19 cellular contexts compared by ENCODE assay signal in the genomic region with DNA sequence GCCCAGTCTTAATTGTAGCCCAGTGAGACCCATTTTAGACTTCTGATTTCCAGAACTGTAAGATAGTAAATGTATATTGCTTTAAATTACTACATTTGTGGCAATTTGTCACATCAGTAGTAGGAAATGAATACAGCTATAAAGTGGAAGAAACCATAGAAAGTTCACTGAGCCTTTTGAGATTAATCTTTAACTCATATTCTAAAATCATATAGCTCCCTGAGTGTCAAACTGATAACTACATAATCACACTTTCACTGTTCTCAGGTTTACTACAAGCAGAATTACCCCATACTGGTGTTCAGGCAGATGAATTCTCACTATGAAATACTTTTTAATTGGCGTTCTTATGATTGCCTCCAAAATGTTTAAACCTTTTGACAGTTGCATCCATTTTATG. TPM values are rescaled to one million over a fixed set of nuclear protein-coding genes. Genes with fewer than 3 reads are reported as not detected.
DNase-seq lines count a peak whose midpoint lies in the region; ATAC-seq and TF ChIP-seq lines count a peak whose summit lies in the region.
"Had no signal": no experiment of that assay in that cellular context is flagged by ENCODE, and none has a peak within 500 bp of the region (broad histone marks: within the 10 kb centered on the region; RNA-seq: fewer than 3 reads in every experiment).

No MANE protein-coding gene starts in this region.

- CTCF ChIA-PET in activated CD8-positive, alpha-beta memory T cell treated with anti-CD3 and anti-CD28 coated beads, Interleukin-2, amount 10 ng/mL, durations not matched to agents 7 days and 5 days (lab: Charles Lee) = no interaction called here

- H3K36me3 ChIP-seq in OCI-LY3 (replicated peaks; ENCODE audit: low read depth, low read length) (no peaks in the 10 kb centered on the region), colonic mucosa (no peaks in the 10 kb centered on the region), mucosa of descending colon (ENCODE audit: low read depth) (no peaks in the 10 kb centered on the region)
- H3K36me3 ChIP-seq: BLaER1 treated with 17β-estradiol and CSF1 and Interleukin-3, amounts not matched to agents 10 nM and 100 nM had no signal

- no peaks in the 10 kb centered on the region for H3K79me2 ChIP-seq in OCI-LY3 (ENCODE audit: low read length)

- H3K4me2 ChIP-seq in OCI-LY3 (ENCODE audit: low read length) = peak overlapping the region; percentile 65
- H3K4me2 ChIP-seq: A549; BLaER1 treated with 17β-estradiol and CSF1 and Interleukin-3, amounts not matched to agents 10 nM and 100 nM had no signal

- H3K36me3 Mint-ChIP-seq in activated CD8-positive, alpha-beta memory T cell treated with anti-CD3 and anti-CD28 coated beads, Interleukin-2, amount 10 ng/mL, durations not matched to agents 7 days and 5 days = no peaks in the 10 kb centered on the region
- H3K36me3 Mint-ChIP-seq: CD8-positive, alpha-beta T cell had no signal

- H3K4me3 Mint-ChIP-seq in activated CD8-positive, alpha-beta memory T cell treated with anti-CD3 and anti-CD28 coated beads, Interleukin-2, amount 10 ng/mL, durations not matched to agents 7 days and 5 days = no peak overlapping the region
- H3K4me3 Mint-ChIP-seq: B cell; CD4-positive, alpha-beta T cell; CD8-positive, alpha-beta T cell had no signal

- no peaks in the 10 kb centered on the region for H3K4me1 Mint-ChIP-seq in activated CD8-positive, alpha-beta memory T cell treated with anti-CD3 and anti-CD28 coated beads, Interleukin-2, amount 10 ng/mL, durations not matched to agents 7 days and 5 days
- H3K4me1 Mint-ChIP-seq: B cell had no signal

- peak; percentile 85 for ATAC-seq in mucosa of descending colon
- no peak for ATAC-seq in activated CD8-positive, alpha-beta memory T cell treated with anti-CD3 and anti-CD28 coated beads, Interleukin-2, amount 10 ng/mL, durations not matched to agents 7 days and 5 days
- ATAC-seq: A549; CD8-positive, alpha-beta T cell had no signal

- peaks cover 22% of the 10 kb centered on the region for H3K4me1 ChIP-seq in OCI-LY3 (ENCODE audit: low read length)
- H3K4me1 ChIP-seq in colonic mucosa = no peaks in the 10 kb centered on the region
- no peaks in the 10 kb centered on the region for H3K4me1 ChIP-seq in mucosa of descending colon (ENCODE audit: low read depth)
- H3K4me1 ChIP-seq: A549; BLaER1 treated with 17β-estradiol and CSF1 and Interleukin-3, amounts not matched to agents 10 nM and 100 nM; Caco-2 had no signal

- H3K9ac ChIP-seq in OCI-LY3 (ENCODE audit: low read length) (no peak overlapping the region), colonic mucosa (ENCODE audit: low read depth in 2 of 2, low read length in 2 of 2) (no peak overlapping the region)
- H3K9ac ChIP-seq: BLaER1 treated with 17β-estradiol and CSF1 and Interleukin-3, amounts not matched to agents 10 nM and 100 nM had no signal

- H3K9me3 ChIP-seq in OCI-LY3 (ENCODE audit: insufficient read depth, low read length) (no peaks in the 10 kb centered on the region), colonic mucosa (no peaks in the 10 kb centered on the region), mucosa of descending colon (no peaks in the 10 kb centered on the region)
- H3K9me3 ChIP-seq: A549, Caco-2 had no signal

- H3K27ac ChIP-seq in OCI-LY3 (ENCODE audit: low read length) = no peak overlapping the region
- H3K27ac ChIP-seq in colonic mucosa = peak overlapping the region; percentile 12
- H3K27ac ChIP-seq: 22Rv1; A549; BLaER1 treated with 17β-estradiol and CSF1 and Interleukin-3, amounts not matched to agents 10 nM and 100 nM; C4-2B had no signal

- H3K4me3 ChIP-seq in OCI-LY3 (ENCODE audit: low read length) (peak overlapping the region; percentile 41), colonic mucosa (no peak overlapping the region), mucosa of descending colon (no peak overlapping the region)
- H3K4me3 ChIP-seq: A549; BLaER1 treated with 17β-estradiol and CSF1 and Interleukin-3, amounts not matched to agents 10 nM and 100 nM had no signal

- H3K27me3 ChIP-seq in OCI-LY3 (ENCODE audit: low read depth, low read length) = 0 out of 2 replicates have a peak, but pooled peaks cover 4% of the 10 kb centered on the region
- H3K27me3 ChIP-seq in colonic mucosa = no peaks in the 10 kb centered on the region
- H3K27me3 ChIP-seq: BLaER1 treated with 17β-estradiol and CSF1 and Interleukin-3, amounts not matched to agents 10 nM and 100 nM had no signal

- peaks cover 5% of the 10 kb centered on the region for H3K9me3 Mint-ChIP-seq in activated CD8-positive, alpha-beta memory T cell treated with anti-CD3 and anti-CD28 coated beads, Interleukin-2, amount 10 ng/mL, durations not matched to agents 7 days and 5 days (ENCODE audit: low read depth)

- H2AFZ ChIP-seq in OCI-LY3 (ENCODE audit: low read depth, low read length) = no peak overlapping the region

- no peak for TF ChIP-seq CTCF in OCI-LY3 (IDR thresholded peaks at IDR 0.05; ENCODE audit: low read depth, low read length)
- TF ChIP-seq CTCF in colonic mucosa (IDR thresholded peaks at IDR 0.05) = no peak
- no peak for TF ChIP-seq CTCF in mucosa of descending colon (IDR thresholded peaks at IDR 0.05)

- no peak overlapping the region for H3K27ac Mint-ChIP-seq in activated CD8-positive, alpha-beta memory T cell treated with anti-CD3 and anti-CD28 coated beads, Interleukin-2, amount 10 ng/mL, durations not matched to agents 7 days and 5 days
- H3K27ac Mint-ChIP-seq: B cell; CD4-positive, alpha-beta T cell; CD8-positive, alpha-beta T cell had no signal

- intact Hi-C loops in colonic mucosa (cut with DNase I) (no loop called here), mucosa of descending colon (cut with DNase I, micrococcal nuclease) (no loop called here)

- H4K20me1 ChIP-seq in OCI-LY3 (ENCODE audit: insufficient read depth, low read length) = no peaks in the 10 kb centered on the region
- H4K20me1 ChIP-seq: BLaER1 treated with 17β-estradiol and CSF1 and Interleukin-3, amounts not matched to agents 10 nM and 100 nM had no signal

- H3K27me3 Mint-ChIP-seq in activated CD8-positive, alpha-beta memory T cell treated with anti-CD3 and anti-CD28 coated beads, Interleukin-2, amount 10 ng/mL, durations not matched to agents 7 days and 5 days = no peaks in the 10 kb centered on the region
- H3K27me3 Mint-ChIP-seq: B cell; CD4-positive, alpha-beta T cell had no signal

- DNase-seq in colonic mucosa (no peak), mucosa of descending colon (no peak), germinal center (ENCODE audit: low spot score) (no peak), NCI-H446 treated with DMSO at 0.1 percent for 48 hours (lab: John Stamatoyannopoulos, UW) (no peak)
- DNase-seq in activated CD8-positive, alpha-beta memory T cell treated with anti-CD3 and anti-CD28 coated beads, Interleukin-2, amount 10 ng/mL, durations not matched to agents 7 days and 5 days = no peak
- DNase-seq: AML-193; Caco-2; Calu3; CD4-positive, alpha-beta T cell; CD8-positive, alpha-beta T cell; DMS79 treated with DMSO at 0.1 percent for 48 hours; GF-D8 had no signal

RNA-seq across cellular contexts. Expression of gene CNTN4, which starts 42.8 kb away (rescaled TPM):
- 10 to 100 TPM in 1 of 2 donors, 1 to 10 TPM in 1; 8.2 to 19.1 TPM for total RNA-seq in colonic mucosa
- total RNA-seq in mucosa of descending colon = 10 to 100 TPM in 2 of 3 donors, 1 to 10 TPM in 1; 7.8 to 41.1 (median 13.4) TPM
- total RNA-seq in activated CD8-positive, alpha-beta memory T cell treated with anti-CD3 and anti-CD28 coated beads, Interleukin-2, amount 10 ng/mL, durations not matched to agents 7 days and 5 days = not detected
- total RNA-seq: A172; CD4-positive, alpha-beta T cell; CD8-positive, alpha-beta T cell had no signal

Comparison
In these comparisons a context has a peak if more than half of its experiments do, and no peak if none do; other contexts are left out.
1. RNA of gene CNTN4, which starts 42.8 kb away (total RNA-seq): 8.2 to 19.1 TPM in colonic mucosa and 7.8 to 41.1 TPM in mucosa of descending colon; not detected in activated CD8-positive, alpha-beta memory T cell treated with anti-CD3 and anti-CD28 coated beads, Interleukin-2, amount 10 ng/mL, durations not matched to agents 7 days and 5 days; every median in the first group is over 4 times any median in the second.